In genomic region chr15:56913241-56913640, GRCh38 we compare ENCODE assay signal across 17 cellular contexts. TPM values are rescaled to one million over a fixed set of nuclear protein-coding genes. Genes with fewer than 3 reads are reported as not detected.
DNase-seq lines count a peak whose midpoint lies in the region; ATAC-seq and TF ChIP-seq lines count a peak whose summit lies in the region.
"Had no signal": no experiment of that assay in that cellular context is flagged by ENCODE, and none has a peak within 500 bp of the region (broad histone marks: within the 10 kb centered on the region; RNA-seq: fewer than 3 reads in every experiment).

No MANE protein-coding gene starts in this region.

- no peaks in the 10 kb centered on the region for H3K27me3 ChIP-seq in left ventricle myocardium inferior (ENCODE audit: low read depth)
- no peaks in the 10 kb centered on the region for H3K27me3 ChIP-seq in left lung
- no peaks in the 10 kb centered on the region; the same call in 1 of the 2 replicates for H3K27me3 ChIP-seq in GM23338 (ENCODE audit: insufficient read depth)

- no peak overlapping the region for H3K4me3 Mint-ChIP-seq in GM23338
- H3K4me3 Mint-ChIP-seq: CD14-positive monocyte, H9 had no signal

- DNase-seq in left ventricle myocardium inferior: no peak
- DNase-seq in Right ventricle myocardium inferior (ENCODE audit: missing footprints): no peak
- DNase-seq in cardiac fibroblast (ENCODE audit: low read depth in 2 of 2): peak; percentile 47 to 51
- peak; percentile 13 to 55 for DNase-seq in lung microvascular endothelial cell (ENCODE audit: low read depth in 2 of 2)
- no peak for DNase-seq in left lung
- no peak for DNase-seq in NCI-H1436 treated with DMSO at 0.1 percent for 48 hours (lab: John Stamatoyannopoulos, UW)
- DNase-seq in HT-29 (ENCODE audit: low spot score): no peak
- no peak for DNase-seq in GM23338 (ENCODE audit: low spot score)
- DNase-seq: DMS53, H9, NCI-H1105, NCI-H1930, NCI-H2171, NCI-H510A, SHP77 treated with DMSO at 0.1 percent for 48 hours had no signal

- H3K36me3 ChIP-seq in left ventricle myocardium inferior (no peaks in the 10 kb centered on the region), left lung (no peaks in the 10 kb centered on the region), GM23338 (ENCODE audit: insufficient read depth) (no peaks in the 10 kb centered on the region)

- 0 out of 2 replicates have a peak, but pooled peaks cover 3% of the 10 kb centered on the region for H3K79me2 ChIP-seq in GM23338 (replicated peaks; ENCODE audit: insufficient read depth)

- ATAC-seq in Right ventricle myocardium inferior (no peak), left lung (no peak), GM23338 (no peak)
- ATAC-seq: GM12878 had no signal

- H3K9me3 ChIP-seq in left ventricle myocardium inferior (replicated peaks): no peaks in the 10 kb centered on the region
- H3K9me3 ChIP-seq in left lung: no peaks in the 10 kb centered on the region

- H3K4me1 ChIP-seq in left ventricle myocardium inferior: peaks cover 34% of the 10 kb centered on the region
- peaks cover 10 to 13% of the 10 kb centered on the region in 2 donors for H3K4me1 ChIP-seq in left lung
- peaks cover 18% of the 10 kb centered on the region for H3K4me1 ChIP-seq in GM23338 (ENCODE audit: insufficient read depth)

- intact Hi-C loops in left ventricle myocardium inferior (cut with micrococcal nuclease): no loop called here
- intact Hi-C loops in Right ventricle myocardium inferior (cut with DNase I): loop anchor here (10.0 kb wide), 2 partner anchors 178 to 302 kb away; partner anchors contain the start of gene ZNF280D
- intact Hi-C loops in left lung (cut with DNase I): no loop called here

- peaks cover 19% of the 10 kb centered on the region for H3K36me3 Mint-ChIP-seq in GM23338 (ENCODE audit: low read depth)

- H3K9me2 ChIP-seq in GM23338 (ENCODE audit: insufficient read depth): no peaks in the 10 kb centered on the region

- TF ChIP-seq CTCF in left ventricle myocardium inferior (IDR thresholded peaks at IDR 0.05; ENCODE audit: borderline replicate concordance) (no peak), cardiac fibroblast (IDR thresholded peaks at IDR 0.05; ENCODE audit: low read depth, low read length) (no peak), left lung (IDR thresholded peaks at IDR 0.05) (no peak), GM23338 (conservative IDR thresholded peaks at IDR 0.05; ENCODE audit: low read depth in 2 of 2) (no peak)

- H3K4me3 ChIP-seq in left ventricle myocardium inferior: no peak overlapping the region
- no peak overlapping the region for H3K4me3 ChIP-seq in cardiac fibroblast (replicated peaks in 1 of 2; ENCODE audit: low read depth in 2 of 2, low read length in 2 of 2)
- H3K4me3 ChIP-seq in left lung: no peak overlapping the region
- H3K4me3 ChIP-seq in GM23338: no peak overlapping the region
- H3K4me3 ChIP-seq: GM12878 had no signal

- H4K20me1 ChIP-seq in GM23338 (replicated peaks; ENCODE audit: insufficient read depth): no peaks in the 10 kb centered on the region

- peaks cover 11% of the 10 kb centered on the region; the same call in 1 of the 3 replicates for H3K9me3 Mint-ChIP-seq in GM23338

- peaks cover 12% of the 10 kb centered on the region for H3K27me3 Mint-ChIP-seq in GM23338 (ENCODE audit: insufficient read depth, low read depth, poor library complexity)

- no peak overlapping the region for H3K27ac Mint-ChIP-seq in GM23338

- peaks cover 18% of the 10 kb centered on the region; the same call in 2 of the 3 replicates for H3K4me1 Mint-ChIP-seq in GM23338

- no peaks in the 10 kb centered on the region for H3F3A ChIP-seq in GM23338 (replicated peaks; ENCODE audit: low read depth)

- no peak overlapping the region for H3K4me2 ChIP-seq in GM23338

- H3K27ac ChIP-seq in left ventricle myocardium inferior (replicated peaks) (peak overlapping the region; percentile 5), left lung (no peak overlapping the region), GM23338 (ENCODE audit: low read depth) (no peak overlapping the region)

- H2AFZ ChIP-seq in GM23338: no peak overlapping the region

TF ChIP-seq in GM23338, 12 proteins besides CTCF, POLR2A, EP300 and RAD21:
- TF ChIP-seq CREB1 (CRISPR knock-in tag; IDR thresholded peaks at IDR 0.05; ENCODE audit: low read depth) (no peak), EZH2 (IDR thresholded peaks at IDR 0.05; ENCODE audit: low read depth, unreplicated experiment) (no peak), ETS1 (IDR thresholded peaks at IDR 0.05) (no peak)
TF ChIP-seq in GM23338: peak in this region for 0.

RNA-seq across cellular contexts. Expression of gene TCF12, which starts 5.2 kb away (rescaled TPM):
- total RNA-seq in left ventricle myocardium inferior (52.1 TPM), Right ventricle myocardium inferior (46.5 TPM), lung microvascular endothelial cell (57.8 and 94.4 TPM in 2 replicates), left lung (100 to 1,000 TPM; 106 to 116 TPM)
- total RNA-seq in HT-29 (2014; rRNA removed; shearing (Covaris generic)): 154 and 155 TPM in 2 replicates
- 69.2 and 104 TPM in 2 replicates for total RNA-seq in GM23338 (2014; rRNA removed; shearing (Covaris generic))
- polyA plus RNA-seq in GM23338 (2016; fragmentation: Nextera tagmentation; extraction: Ambion mirVana): 26.9 and 27.6 TPM in 2 replicates

Comparison
In these comparisons a context has a peak if more than half of its experiments do, and no peak if none do; other contexts are left out.
1. DNase-seq: peak in cardiac fibroblast (2 of 2) and lung microvascular endothelial cell (2 of 2); none in left ventricle myocardium inferior (single experiment), Right ventricle myocardium inferior (single experiment), left lung (0 of 2), NCI-H1436 treated with DMSO at 0.1 percent for 48 hours (single experiment), HT-29 (single experiment) and GM23338 (single experiment).